ENCODE assay signal across 8 cellular contexts in the genomic region with DNA sequence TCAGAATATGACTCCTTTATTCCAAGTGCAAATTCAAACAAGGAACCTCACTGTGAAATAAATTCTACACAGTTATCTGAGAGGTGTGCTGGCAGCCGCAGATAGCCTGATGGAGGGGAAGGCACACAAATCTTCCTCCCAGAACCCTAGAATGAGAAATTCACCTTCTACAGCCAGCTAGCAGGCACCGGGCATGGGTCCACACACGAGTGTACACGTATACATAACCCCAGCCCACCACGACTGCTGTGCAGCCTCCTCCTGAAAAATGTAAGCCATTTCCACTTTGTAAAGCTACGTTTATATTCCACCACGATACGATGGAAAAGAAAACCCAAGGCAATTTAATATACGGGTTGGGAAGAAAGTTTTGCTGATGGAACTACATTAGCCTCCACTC.
A peak's percentile ranks its signal among the peaks of the same experiment; 100 is the strongest.
DNase-seq lines count a peak whose midpoint lies in the region; ATAC-seq and TF ChIP-seq lines count a peak whose summit lies in the region.

No MANE protein-coding gene starts in this region.

- ATAC-seq in GM19467 (IDR thresholded peaks at IDR 0.05; ENCODE audit: unreplicated experiment): no peak
- no peak for ATAC-seq in GM21423 (IDR thresholded peaks at IDR 0.05; ENCODE audit: unreplicated experiment)
- no peak for ATAC-seq in GM21381 (IDR thresholded peaks at IDR 0.05; ENCODE audit: unreplicated experiment)

- H3K4me3 ChIP-seq in fibroblast of pulmonary artery (replicated peaks; ENCODE audit: low read depth, low read length): peak overlapping the region; percentile 94

- DNase-seq in NCI-H345 (lab: John Stamatoyannopoulos, UW) (peak; percentile 18), NCI-H345 treated with DMSO at 0.1 percent for 48 hours (lab: John Stamatoyannopoulos, UW; ENCODE audit: unreplicated experiment) (no peak), UCSD-AML1 (lab: John Stamatoyannopoulos, UW; ENCODE audit: unreplicated experiment) (peak; percentile 16), fibroblast of pulmonary artery (ENCODE audit: low read depth) (peak; percentile 30), putamen (ENCODE audit: low spot score) (peak; percentile 10)

- no peak for TF ChIP-seq CTCF in fibroblast of pulmonary artery (IDR thresholded peaks at IDR 0.05; ENCODE audit: low read length, missing control alignments)
